12 cellular contexts compared by ENCODE assay signal in the genomic region with DNA sequence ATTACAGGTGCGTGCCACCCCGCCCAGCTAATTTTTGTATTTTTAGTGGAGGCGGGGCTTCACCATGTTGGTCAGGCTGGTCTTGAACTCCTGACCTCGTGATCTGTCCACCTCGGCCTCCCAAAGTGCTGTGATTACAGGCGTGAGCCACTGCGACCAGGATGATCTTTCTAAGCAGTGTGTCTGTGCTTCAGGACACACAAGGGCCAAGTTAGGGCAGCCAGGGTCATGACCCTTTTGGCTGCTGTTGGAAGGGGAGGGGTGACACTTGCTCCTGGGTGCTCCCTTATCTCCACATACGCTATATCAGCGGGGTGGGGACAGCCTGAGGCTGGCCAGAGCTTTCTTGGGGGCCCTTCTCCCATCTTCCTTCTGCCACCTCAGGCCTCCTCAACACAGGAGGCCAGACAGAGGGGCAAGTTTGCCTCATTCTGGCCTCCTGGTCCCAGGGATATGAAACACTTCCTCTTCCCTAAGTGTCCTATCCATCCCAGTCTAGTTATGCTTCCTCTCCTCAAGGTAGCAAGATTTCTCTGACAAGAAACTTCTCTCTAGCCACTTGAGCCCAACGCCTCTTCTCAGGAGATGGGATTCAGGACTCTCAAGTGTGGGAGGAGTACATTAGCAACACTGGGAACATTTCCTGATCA. TPM values are rescaled to one million over a fixed set of nuclear protein-coding genes. Genes with fewer than 3 reads are reported as not detected.
DNase-seq lines count a peak whose midpoint lies in the region; ATAC-seq, FAIRE-seq and TF ChIP-seq lines count a peak whose summit lies in the region.
"Had no signal": no experiment of that assay in that cellular context is flagged by ENCODE, and none has a peak within 500 bp of the region (broad histone marks: within the 10 kb centered on the region; RNA-seq: fewer than 3 reads in every experiment).

No MANE protein-coding gene starts in this region.

- ATAC-seq in T-helper 17 cell, result no peak

- peak overlapping the region in 1 of 2 donors; percentile 27 for H3K27ac ChIP-seq in small intestine (ENCODE audit: low read depth in 1 of 2, low read length in 1 of 2)

- TF ChIP-seq CTCF in foreskin fibroblast (IDR thresholded peaks at IDR 0.05; ENCODE audit: low read depth, low read length), result no peak

- 60 to 78% (median 72%) methylated on average over 10 of the region's 10 CpGs for WGBS in small intestine, 3 donors

- no peaks in the 10 kb centered on the region for H3K9me3 ChIP-seq in T-helper 17 cell (ENCODE audit: control insufficient read depth, low read length, poor library complexity, severe bottlenecking)
- no peaks in the 10 kb centered on the region for H3K9me3 ChIP-seq in small intestine (ENCODE audit: control insufficient read depth, low read depth)

- no peak for FAIRE-seq in small intestine (lab: Jason Lieb, UNC)

- peaks cover 27% of the 10 kb centered on the region for H3K4me1 Mint-ChIP-seq in T-helper 1 cell treated with Interleukin-12 subunit alpha and Interleukin-12 subunit beta and Interleukin-4 antibody, amounts not matched to agents 30 μg/mL and 1 μg/mL, for 36 hours (ENCODE audit: low read depth)
- H3K4me1 Mint-ChIP-seq in T-helper 17 cell, result peaks cover 33% of the 10 kb centered on the region

- H3K4me3 ChIP-seq in foreskin fibroblast (ENCODE audit: low read depth in 1 of 2, low read length in 2 of 2) (peak overlapping the region; percentile 89 to 97), small intestine (ENCODE audit: low read depth in 1 of 2, low read length in 2 of 2) (no peak overlapping the region)

- H3K4me1 ChIP-seq in small intestine (ENCODE audit: control insufficient read depth in 2 of 2, insufficient read depth in 1 of 2, low read depth in 1 of 2, low read length in 1 of 2), result peaks cover 2 to 12% of the 10 kb centered on the region in 2 donors

- H3K27me3 Mint-ChIP-seq in T-helper 1 cell treated with Interleukin-12 subunit alpha and Interleukin-12 subunit beta and Interleukin-4 antibody, amounts not matched to agents 30 μg/mL and 1 μg/mL, for 36 hours (ENCODE audit: low read depth), result no peaks in the 10 kb centered on the region
- H3K27me3 Mint-ChIP-seq in T-helper 17 cell, result no peaks in the 10 kb centered on the region

- DNase-seq in T-helper 1 cell, result no peak
- DNase-seq in T-helper 17 cell, result no peak
- DNase-seq in foreskin fibroblast, result no peak
- peak; percentile 14 for DNase-seq in small intestine
- DNase-seq in cerebellum (ENCODE audit: low spot score), result no peak
- no peak for DNase-seq in SW 1271 (lab: John Stamatoyannopoulos, UW)
- DNase-seq in anterior cingulate cortex (lab: John Stamatoyannopoulos, UW), result no peak
- DNase-seq: activated T-cell treated with anti-CD3 and anti-CD28 coated beads for 4 hours, cerebellar nuclear complex, MM.1S, NCI-H524 treated with DMSO at 0.1 percent for 48 hours had no signal

- no peaks in the 10 kb centered on the region for H3K27me3 ChIP-seq in small intestine (ENCODE audit: control insufficient read depth in 2 of 2, insufficient read depth in 2 of 2, low read length in 2 of 2)

- H3K9me3 Mint-ChIP-seq in T-helper 1 cell treated with Interleukin-12 subunit alpha and Interleukin-12 subunit beta and Interleukin-4 antibody, amounts not matched to agents 30 μg/mL and 1 μg/mL, for 36 hours, result no peaks in the 10 kb centered on the region

- peak overlapping the region; percentile 97 for H3K4me3 Mint-ChIP-seq in T-helper 1 cell treated with Interleukin-12 subunit alpha and Interleukin-12 subunit beta and Interleukin-4 antibody, amounts not matched to agents 30 μg/mL and 1 μg/mL, for 36 hours
- H3K4me3 Mint-ChIP-seq in T-helper 17 cell, result no peak overlapping the region

- no peak overlapping the region for H3K27ac Mint-ChIP-seq in T-helper 1 cell treated with Interleukin-12 subunit alpha and Interleukin-12 subunit beta and Interleukin-4 antibody, amounts not matched to agents 30 μg/mL and 1 μg/mL, for 36 hours
- H3K27ac Mint-ChIP-seq in T-helper 17 cell, result peak overlapping the region; percentile 97

- peaks cover 11% of the 10 kb centered on the region for H3K36me3 Mint-ChIP-seq in T-helper 1 cell treated with Interleukin-12 subunit alpha and Interleukin-12 subunit beta and Interleukin-4 antibody, amounts not matched to agents 30 μg/mL and 1 μg/mL, for 36 hours (ENCODE audit: low read depth)
- peaks cover 2% of the 10 kb centered on the region for H3K36me3 Mint-ChIP-seq in T-helper 17 cell (ENCODE audit: low read depth)

- no peaks in the 10 kb centered on the region for H3K36me3 ChIP-seq in small intestine (ENCODE audit: control insufficient read depth in 2 of 2, insufficient read depth in 2 of 2, low read length in 2 of 2)

RNA-seq across cellular contexts. Expression of a gene that starts 1.9 kb away (rescaled TPM):
- 1 to 10 TPM; 7.9 to 8.4 TPM for total RNA-seq in T-helper 17 cell
- 1 to 10 TPM; 2.4 to 4.1 (median 2.5) TPM for polyA plus RNA-seq in small intestine
- total RNA-seq in cerebellum, result 11.9 TPM

RNA-seq across cellular contexts. Expression of a gene that starts 25.3 kb away (rescaled TPM):
- 1 to 10 TPM; 3.0 to 4.3 TPM for total RNA-seq in T-helper 17 cell
- 10 to 100 TPM; 17.2 to 21.4 (median 20.0) TPM for polyA plus RNA-seq in small intestine
- 21.3 TPM for total RNA-seq in cerebellum

RNA-seq across cellular contexts. Expression of a gene that starts 28.9 kb away (rescaled TPM):
- total RNA-seq in T-helper 17 cell (1,000 to 10,000 TPM; 1,506 to 1,597 TPM), cerebellum (349 TPM)
- polyA plus RNA-seq in small intestine, result 1,000 to 10,000 TPM; 2,018 to 3,950 (median 3,161) TPM

RNA-seq across cellular contexts. Expression of a gene that starts 29.1 kb away (rescaled TPM):
- total RNA-seq in T-helper 17 cell (10 to 100 TPM; 19.6 to 22.2 TPM), cerebellum (22.0 TPM)
- 10 to 100 TPM; 12.8 to 22.8 (median 22.4) TPM for polyA plus RNA-seq in small intestine

Comparison
In these comparisons a context has a peak if more than half of its experiments do, and no peak if none do; other contexts are left out.
1. H3K4me3 ChIP-seq: peak in foreskin fibroblast (2 of 2); none in small intestine (0 of 2).